1 cellular context compared by ENCODE assay signal in the genomic region with DNA sequence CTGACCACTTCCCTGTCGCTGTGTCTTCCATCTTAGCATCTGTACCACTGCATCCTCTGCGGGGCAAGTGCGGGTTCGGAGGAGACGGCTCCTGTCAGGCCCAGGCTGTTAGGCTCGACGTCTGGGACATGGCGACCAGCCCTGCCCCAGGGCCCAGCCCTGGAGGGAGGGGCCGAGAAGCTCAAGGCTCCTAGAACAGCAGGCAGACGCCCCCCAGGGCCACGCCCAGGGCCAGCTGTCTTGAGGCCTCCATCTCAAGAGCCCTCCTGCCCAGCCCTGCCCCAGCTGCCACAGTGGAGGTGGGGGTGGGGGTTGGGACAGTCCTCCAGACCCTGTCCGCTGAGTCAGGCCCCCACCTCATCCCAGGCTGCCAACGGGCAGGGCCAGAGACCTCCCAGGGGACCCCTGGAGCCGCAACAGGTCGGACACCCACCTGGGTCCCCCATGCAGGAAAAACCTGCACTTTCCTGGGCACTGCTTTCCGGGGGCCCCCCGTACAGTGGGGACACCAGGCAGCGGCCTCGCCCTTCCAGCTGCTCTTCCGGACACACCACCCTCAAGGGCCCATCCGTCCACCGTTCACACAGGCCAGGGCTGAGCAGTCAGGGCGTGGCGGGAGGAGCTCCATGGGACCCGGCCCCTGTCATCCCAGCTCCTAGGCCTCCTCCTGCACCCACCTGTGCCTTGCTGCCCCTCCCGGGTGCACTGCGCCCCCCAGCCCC.
TF ChIP-seq lines count a peak whose summit lies in the region.

No MANE protein-coding gene starts in this region.

TF ChIP-seq in HEK293, 187 proteins besides CTCF, POLR2A, EP300 and RAD21:
- TF ChIP-seq KLF10 (tag by site-specific recombination; IDR thresholded peaks at IDR 0.05) (no peak), ZNF292 (tag by site-specific recombination; IDR thresholded peaks at IDR 0.05; ENCODE audit: borderline replicate concordance, low read depth) (no peak), ZNF174 (tag by site-specific recombination; IDR thresholded peaks at IDR 0.05) (no peak), ZNF19 (tag by site-specific recombination; IDR thresholded peaks at IDR 0.05; ENCODE audit: low read depth) (no peak), KLF1 (tag by site-specific recombination; IDR thresholded peaks at IDR 0.05) (peak; percentile 76), ZBTB48 (tag by site-specific recombination; IDR thresholded peaks at IDR 0.05) (no peak), ZNF660 (tag by site-specific recombination; IDR thresholded peaks at IDR 0.05) (no peak)
